ENCODE assay signal across 15 cellular contexts in the genomic region with DNA sequence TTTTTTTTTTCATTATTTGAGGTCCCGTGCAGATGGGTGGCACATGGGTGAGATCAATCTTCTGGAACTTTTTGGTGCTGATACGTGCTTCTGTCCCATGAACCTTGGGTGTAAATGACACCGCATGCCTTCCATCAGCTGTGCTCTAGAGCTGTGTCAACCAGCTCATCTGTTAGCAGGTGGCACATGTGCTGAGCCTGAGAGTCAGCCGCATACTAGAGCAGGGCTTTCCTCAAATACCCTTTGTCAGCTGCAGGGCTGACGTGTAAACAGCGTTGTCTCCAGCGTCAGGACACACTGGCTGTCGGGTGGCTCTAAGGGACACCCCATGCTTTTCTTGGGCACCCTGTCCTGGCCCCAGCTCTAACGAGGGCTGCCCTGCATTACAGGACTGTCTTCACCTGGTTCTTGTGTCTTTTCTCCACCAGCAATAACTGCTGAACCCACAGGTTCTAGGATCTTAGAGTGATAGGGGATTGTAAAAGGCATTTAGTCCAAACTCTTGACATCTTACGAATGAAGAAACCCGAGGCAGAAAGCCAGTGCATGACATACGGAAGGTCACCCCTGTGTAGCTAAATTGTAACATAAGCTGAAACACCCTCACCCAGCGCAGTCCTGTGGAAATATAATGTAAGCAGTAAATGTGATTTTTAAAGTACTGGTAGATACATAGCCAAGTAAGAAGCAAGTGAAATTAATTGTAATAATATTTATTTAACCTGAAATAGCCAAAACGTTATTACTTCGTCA.
"Had no signal": no experiment of that assay in that cellular context is flagged by ENCODE, and none has a peak within 500 bp of the region (broad histone marks: within the 10 kb centered on the region; RNA-seq: fewer than 3 reads in every experiment).

No MANE protein-coding gene starts in this region.

- H3K9me3 Mint-ChIP-seq: activated CD4-positive, alpha-beta memory T cell treated with anti-CD3 and anti-CD28 coated beads, Interleukin-2, amount 10 ng/mL, durations not matched to agents 7 days and 5 days; activated naive CD4-positive, alpha-beta T cell treated with anti-CD3 and anti-CD28 coated beads, Interleukin-2, amount 10 ng/mL, durations not matched to agents 7 days and 5 days; activated T-cell treated with anti-CD3 and anti-CD28 coated beads, Interleukin-2, amount 50 U/mL, for 24 hours; neural crest cell; stimulated activated naive CD8-positive, alpha-beta T cell treated with anti-CD3 and anti-CD28 coated beads, Interleukin-15, amount 100 ng/mL, for 72 hours had no signal

- H3K27ac ChIP-seq: esophagus squamous epithelium, sigmoid colon had no signal

- H3K4me3 ChIP-seq: coronary artery, esophagus squamous epithelium, sigmoid colon, testis had no signal

- H3K27me3 Mint-ChIP-seq: activated CD4-positive, alpha-beta memory T cell treated with anti-CD3 and anti-CD28 coated beads, Interleukin-2, amount 10 ng/mL, durations not matched to agents 7 days and 5 days; activated naive CD4-positive, alpha-beta T cell treated with anti-CD3 and anti-CD28 coated beads, Interleukin-2, amount 10 ng/mL, durations not matched to agents 7 days and 5 days; activated T-cell treated with anti-CD3 and anti-CD28 coated beads, Interleukin-2, amount 50 U/mL, for 24 hours; stimulated activated naive CD8-positive, alpha-beta T cell treated with anti-CD3 and anti-CD28 coated beads, Interleukin-15, amount 100 ng/mL, for 72 hours had no signal

- H3K36me3 ChIP-seq: esophagus squamous epithelium, sigmoid colon had no signal

- H3K9me3 ChIP-seq: esophagus squamous epithelium, sigmoid colon, testis had no signal

- DNase-seq: activated CD4-positive, alpha-beta memory T cell treated with anti-CD3 and anti-CD28 coated beads, Interleukin-2, amount 10 ng/mL, durations not matched to agents 7 days and 5 days; activated CD4-positive, alpha-beta T cell treated with anti-CD3 and anti-CD28 coated beads for 4 hours; activated naive CD4-positive, alpha-beta T cell treated with anti-CD3 and anti-CD28 coated beads, Interleukin-2, amount 10 ng/mL, durations not matched to agents 7 days and 5 days; activated T-cell treated with anti-CD3 and anti-CD28 coated beads, Interleukin-2, amount 50 U/mL, for 24 hours; effector CD4-positive, alpha-beta T cell; esophagus squamous epithelium; left colon; mesendoderm; sigmoid colon; stimulated activated CD4-positive, alpha-beta T cell treated with anti-CD3 and anti-CD28 coated beads, Interleukin-1b, Interleukin-23, amount 100 ng/mL, for 48 hours; stimulated activated naive CD8-positive, alpha-beta T cell treated with anti-CD3 and anti-CD28 coated beads, Interleukin-15, amount 100 ng/mL, for 72 hours; T-helper 2 cell; testis had no signal

- ATAC-seq: left colon; stimulated activated naive CD8-positive, alpha-beta T cell treated with anti-CD3 and anti-CD28 coated beads, Interleukin-15, amount 100 ng/mL, for 72 hours had no signal

- H3K27ac Mint-ChIP-seq: activated CD4-positive, alpha-beta memory T cell treated with anti-CD3 and anti-CD28 coated beads, Interleukin-2, amount 10 ng/mL, durations not matched to agents 7 days and 5 days; activated naive CD4-positive, alpha-beta T cell treated with anti-CD3 and anti-CD28 coated beads, Interleukin-2, amount 10 ng/mL, durations not matched to agents 7 days and 5 days; activated T-cell treated with anti-CD3 and anti-CD28 coated beads, Interleukin-2, amount 50 U/mL, for 24 hours; stimulated activated naive CD8-positive, alpha-beta T cell treated with anti-CD3 and anti-CD28 coated beads, Interleukin-15, amount 100 ng/mL, for 72 hours had no signal

- H3K27me3 ChIP-seq: esophagus squamous epithelium, sigmoid colon, testis had no signal

- H3K4me3 Mint-ChIP-seq: activated CD4-positive, alpha-beta memory T cell treated with anti-CD3 and anti-CD28 coated beads, Interleukin-2, amount 10 ng/mL, durations not matched to agents 7 days and 5 days; activated naive CD4-positive, alpha-beta T cell treated with anti-CD3 and anti-CD28 coated beads, Interleukin-2, amount 10 ng/mL, durations not matched to agents 7 days and 5 days; activated T-cell treated with anti-CD3 and anti-CD28 coated beads, Interleukin-2, amount 50 U/mL, for 24 hours; neural crest cell; stimulated activated naive CD8-positive, alpha-beta T cell treated with anti-CD3 and anti-CD28 coated beads, Interleukin-15, amount 100 ng/mL, for 72 hours had no signal
